28 cellular contexts compared by ENCODE assay signal in genomic region chr4:184231573-184231972, GRCh38. TPM values are rescaled to one million over a fixed set of nuclear protein-coding genes. Genes with fewer than 3 reads are reported as not detected.
DNase-seq lines count a peak whose midpoint lies in the region; ATAC-seq and TF ChIP-seq lines count a peak whose summit lies in the region.
"Had no signal": no experiment of that assay in that cellular context is flagged by ENCODE, and none has a peak within 500 bp of the region (broad histone marks: within the 10 kb centered on the region; RNA-seq: fewer than 3 reads in every experiment).

No MANE protein-coding gene starts in this region.

- peaks cover 0 to 2% of the 10 kb centered on the region in 2 donors for H3K27me3 ChIP-seq in aorta (ENCODE audit: control insufficient read depth in 1 of 2, insufficient read depth in 2 of 2, low read length in 1 of 2)
- H3K27me3 ChIP-seq: BLaER1 had no signal

- peaks cover 1% of the 10 kb centered on the region for H3K9me3 ChIP-seq in aorta (ENCODE audit: control insufficient read depth, low read length)
- H3K9me3 ChIP-seq: BLaER1, Caco-2, SK-N-SH had no signal

- peak overlapping the region; percentile 21 for H3K27ac Mint-ChIP-seq in activated naive CD8-positive, alpha-beta T cell treated with anti-CD3 and anti-CD28 coated beads for 36 hours
- no peak overlapping the region for H3K27ac Mint-ChIP-seq in activated naive CD8-positive, alpha-beta T cell treated with anti-CD3 and anti-CD28 coated beads, Interleukin-2, amount 50 U/mL, for 24 hours
- peak overlapping the region; percentile 92 to 96 for H3K27ac Mint-ChIP-seq in natural killer cell treated with Interleukin-12 subunit alpha and Interleukin-12 subunit beta and Interleukin-15 and Interleukin-18, amount 100 ng/mL, for 72 hours
- H3K27ac Mint-ChIP-seq in natural killer cell, result no peak overlapping the region
- peak overlapping the region; percentile 24 for H3K27ac Mint-ChIP-seq in activated naive CD8-positive, alpha-beta T cell treated with anti-CD3 and anti-CD28 coated beads, Interleukin-2, amount 10 ng/mL, durations not matched to agents 7 days and 5 days
- H3K27ac Mint-ChIP-seq in stimulated activated effector memory CD8-positive, alpha-beta T cell treated with anti-CD3 and anti-CD28 coated beads, Interleukin-12 subunit alpha, Interleukin-12 subunit beta, amount 100 ng/mL, for 72 hours, result peak overlapping the region; percentile 45
- H3K27ac Mint-ChIP-seq: CD8-positive, alpha-beta T cell had no signal

- 88 to 91% methylated on average over 2 of the region's 2 CpGs for WGBS in aorta, 2 donors

- H3K4me3 Mint-ChIP-seq in activated naive CD8-positive, alpha-beta T cell treated with anti-CD3 and anti-CD28 coated beads for 36 hours, result no peak overlapping the region
- H3K4me3 Mint-ChIP-seq in activated naive CD8-positive, alpha-beta T cell treated with anti-CD3 and anti-CD28 coated beads, Interleukin-2, amount 50 U/mL, for 24 hours, result no peak overlapping the region
- H3K4me3 Mint-ChIP-seq in natural killer cell treated with Interleukin-12 subunit alpha and Interleukin-12 subunit beta and Interleukin-15 and Interleukin-18, amount 100 ng/mL, for 72 hours, result no peak overlapping the region
- no peak overlapping the region for H3K4me3 Mint-ChIP-seq in natural killer cell
- no peak overlapping the region for H3K4me3 Mint-ChIP-seq in activated naive CD8-positive, alpha-beta T cell treated with anti-CD3 and anti-CD28 coated beads, Interleukin-2, amount 10 ng/mL, durations not matched to agents 7 days and 5 days
- no peak overlapping the region for H3K4me3 Mint-ChIP-seq in stimulated activated effector memory CD8-positive, alpha-beta T cell treated with anti-CD3 and anti-CD28 coated beads, Interleukin-12 subunit alpha, Interleukin-12 subunit beta, amount 100 ng/mL, for 72 hours
- H3K4me3 Mint-ChIP-seq: CD8-positive, alpha-beta T cell had no signal

- intact Hi-C loops in natural killer cell (cut with micrococcal nuclease) (no loop called here), aorta (cut with DNase I) (no loop called here)

- no peak for TF ChIP-seq CTCF in natural killer cell (IDR thresholded peaks at IDR 0.05)

- H3K36me3 ChIP-seq in aorta (ENCODE audit: control insufficient read depth in 1 of 2, insufficient read depth in 2 of 2, low read length in 1 of 2), result no peaks in the 10 kb centered on the region
- H3K36me3 ChIP-seq: BLaER1 had no signal

- peaks cover 3% of the 10 kb centered on the region for H3K36me3 Mint-ChIP-seq in activated naive CD8-positive, alpha-beta T cell treated with anti-CD3 and anti-CD28 coated beads for 36 hours
- no peaks in the 10 kb centered on the region for H3K36me3 Mint-ChIP-seq in activated naive CD8-positive, alpha-beta T cell treated with anti-CD3 and anti-CD28 coated beads, Interleukin-2, amount 50 U/mL, for 24 hours (ENCODE audit: low read depth)
- H3K36me3 Mint-ChIP-seq in natural killer cell treated with Interleukin-12 subunit alpha and Interleukin-12 subunit beta and Interleukin-15 and Interleukin-18, amount 100 ng/mL, for 72 hours, result peaks cover 11% of the 10 kb centered on the region
- H3K36me3 Mint-ChIP-seq in natural killer cell, result no peaks in the 10 kb centered on the region
- peaks cover 10% of the 10 kb centered on the region for H3K36me3 Mint-ChIP-seq in activated naive CD8-positive, alpha-beta T cell treated with anti-CD3 and anti-CD28 coated beads, Interleukin-2, amount 10 ng/mL, durations not matched to agents 7 days and 5 days
- peaks cover 7% of the 10 kb centered on the region for H3K36me3 Mint-ChIP-seq in stimulated activated effector memory CD8-positive, alpha-beta T cell treated with anti-CD3 and anti-CD28 coated beads, Interleukin-12 subunit alpha, Interleukin-12 subunit beta, amount 100 ng/mL, for 72 hours
- H3K36me3 Mint-ChIP-seq: CD8-positive, alpha-beta T cell had no signal

- no peak overlapping the region for H3K27ac ChIP-seq in aorta (ENCODE audit: low read depth in 1 of 2, low read length in 2 of 2)
- H3K27ac ChIP-seq: BLaER1, HL-60, PC-9 had no signal

- POLR2A ChIA-PET in activated naive CD8-positive, alpha-beta T cell treated with anti-CD3 and anti-CD28 coated beads, Interleukin-2, amount 10 ng/mL, durations not matched to agents 7 days and 5 days (lab: Charles Lee), result no interaction called here

- no peaks in the 10 kb centered on the region for H3K27me3 Mint-ChIP-seq in activated naive CD8-positive, alpha-beta T cell treated with anti-CD3 and anti-CD28 coated beads for 36 hours
- peaks cover 6% of the 10 kb centered on the region for H3K27me3 Mint-ChIP-seq in activated naive CD8-positive, alpha-beta T cell treated with anti-CD3 and anti-CD28 coated beads, Interleukin-2, amount 50 U/mL, for 24 hours
- peaks cover 0 to 7% of the 10 kb centered on the region in 2 donors for H3K27me3 Mint-ChIP-seq in natural killer cell treated with Interleukin-12 subunit alpha and Interleukin-12 subunit beta and Interleukin-15 and Interleukin-18, amount 100 ng/mL, for 72 hours
- H3K27me3 Mint-ChIP-seq in natural killer cell (ENCODE audit: low read depth in 2 of 2), result peaks cover 14 to 23% of the 10 kb centered on the region in 2 donors
- no peaks in the 10 kb centered on the region for H3K27me3 Mint-ChIP-seq in activated naive CD8-positive, alpha-beta T cell treated with anti-CD3 and anti-CD28 coated beads, Interleukin-2, amount 10 ng/mL, durations not matched to agents 7 days and 5 days

- no peaks in the 10 kb centered on the region for H3K4me1 ChIP-seq in aorta (ENCODE audit: control insufficient read depth in 1 of 2, insufficient read depth in 2 of 2, low read length in 2 of 2)

- H3K4me3 ChIP-seq in aorta (ENCODE audit: low read length in 2 of 2), result no peak overlapping the region
- H3K4me3 ChIP-seq: BLaER1, GM12878, PC-9 had no signal

- ATAC-seq in activated naive CD8-positive, alpha-beta T cell treated with anti-CD3 and anti-CD28 coated beads, Interleukin-2, amount 50 U/mL, for 24 hours, result no peak
- no peak for ATAC-seq in natural killer cell treated with Interleukin-12 subunit alpha and Interleukin-12 subunit beta and Interleukin-15 and Interleukin-18, amount 100 ng/mL, for 72 hours
- ATAC-seq in natural killer cell (no peak), aorta (ENCODE audit: low FRiP score) (no peak)
- no peak for ATAC-seq in activated naive CD8-positive, alpha-beta T cell treated with anti-CD3 and anti-CD28 coated beads, Interleukin-2, amount 10 ng/mL, durations not matched to agents 7 days and 5 days (ENCODE audit: low read depth)
- ATAC-seq in stimulated activated effector memory CD8-positive, alpha-beta T cell treated with anti-CD3 and anti-CD28 coated beads, Interleukin-12 subunit alpha, Interleukin-12 subunit beta, amount 100 ng/mL, for 72 hours, result no peak
- ATAC-seq: CD8-positive, alpha-beta T cell; GM12878 had no signal

- H3K9me3 Mint-ChIP-seq in activated naive CD8-positive, alpha-beta T cell treated with anti-CD3 and anti-CD28 coated beads for 36 hours, result peaks cover 3% of the 10 kb centered on the region
- no peaks in the 10 kb centered on the region for H3K9me3 Mint-ChIP-seq in activated naive CD8-positive, alpha-beta T cell treated with anti-CD3 and anti-CD28 coated beads, Interleukin-2, amount 50 U/mL, for 24 hours
- peaks cover 6% of the 10 kb centered on the region for H3K9me3 Mint-ChIP-seq in natural killer cell treated with Interleukin-12 subunit alpha and Interleukin-12 subunit beta and Interleukin-15 and Interleukin-18, amount 100 ng/mL, for 72 hours
- no peaks in the 10 kb centered on the region for H3K9me3 Mint-ChIP-seq in natural killer cell
- H3K9me3 Mint-ChIP-seq in activated naive CD8-positive, alpha-beta T cell treated with anti-CD3 and anti-CD28 coated beads, Interleukin-2, amount 10 ng/mL, durations not matched to agents 7 days and 5 days, result peaks cover 4% of the 10 kb centered on the region
- no peaks in the 10 kb centered on the region for H3K9me3 Mint-ChIP-seq in stimulated activated effector memory CD8-positive, alpha-beta T cell treated with anti-CD3 and anti-CD28 coated beads, Interleukin-12 subunit alpha, Interleukin-12 subunit beta, amount 100 ng/mL, for 72 hours
- H3K9me3 Mint-ChIP-seq: CD8-positive, alpha-beta T cell had no signal

- H3K4me1 Mint-ChIP-seq in activated naive CD8-positive, alpha-beta T cell treated with anti-CD3 and anti-CD28 coated beads for 36 hours, result peaks cover 51% of the 10 kb centered on the region
- H3K4me1 Mint-ChIP-seq in activated naive CD8-positive, alpha-beta T cell treated with anti-CD3 and anti-CD28 coated beads, Interleukin-2, amount 50 U/mL, for 24 hours, result peaks cover 55% of the 10 kb centered on the region
- H3K4me1 Mint-ChIP-seq in natural killer cell treated with Interleukin-12 subunit alpha and Interleukin-12 subunit beta and Interleukin-15 and Interleukin-18, amount 100 ng/mL, for 72 hours (ENCODE audit: low read depth in 2 of 2), result peaks cover 48 to 59% of the 10 kb centered on the region in 2 donors
- peaks cover 17 to 27% of the 10 kb centered on the region in 2 donors for H3K4me1 Mint-ChIP-seq in natural killer cell
- H3K4me1 Mint-ChIP-seq in activated naive CD8-positive, alpha-beta T cell treated with anti-CD3 and anti-CD28 coated beads, Interleukin-2, amount 10 ng/mL, durations not matched to agents 7 days and 5 days, result peaks cover 68% of the 10 kb centered on the region
- peaks cover 56% of the 10 kb centered on the region for H3K4me1 Mint-ChIP-seq in stimulated activated effector memory CD8-positive, alpha-beta T cell treated with anti-CD3 and anti-CD28 coated beads, Interleukin-12 subunit alpha, Interleukin-12 subunit beta, amount 100 ng/mL, for 72 hours

- no peak for DNase-seq in activated naive CD8-positive, alpha-beta T cell treated with anti-CD3 and anti-CD28 coated beads for 36 hours
- DNase-seq in activated naive CD8-positive, alpha-beta T cell treated with anti-CD3 and anti-CD28 coated beads, Interleukin-2, amount 50 U/mL, for 24 hours, result no peak
- DNase-seq in natural killer cell treated with Interleukin-12 subunit alpha and Interleukin-12 subunit beta and Interleukin-15 and Interleukin-18, amount 100 ng/mL, for 72 hours (ENCODE audit: low spot score), result no peak
- DNase-seq in natural killer cell (no peak), SHP77 treated with DMSO at 0.1 percent for 48 hours (lab: John Stamatoyannopoulos, UW) (no peak), aorta (no peak)
- no peak for DNase-seq in activated naive CD8-positive, alpha-beta T cell treated with anti-CD3 and anti-CD28 coated beads, Interleukin-2, amount 10 ng/mL, durations not matched to agents 7 days and 5 days
- DNase-seq in stimulated activated effector memory CD8-positive, alpha-beta T cell treated with anti-CD3 and anti-CD28 coated beads, Interleukin-12 subunit alpha, Interleukin-12 subunit beta, amount 100 ng/mL, for 72 hours (ENCODE audit: low spot score in 2 of 2), result no peak
- DNase-seq: CD8-positive, alpha-beta T cell; DMS79; EL; GDM1; Karpas-422; NCI-H1092; NCI-H1417 treated with DMSO at 0.1 percent for 48 hours; NCI-H1694 treated with DMSO at 0.1 percent for 48 hours; NCI-H2081; NCI-H2227 treated with DMSO at 0.1 percent for 48 hours; NCI-H526 treated with DMSO at 0.1 percent for 48 hours; PC-9; SHP77; SK-N-SH had no signal

RNA-seq across cellular contexts. Expression of gene ENPP6, which starts 13.9 kb away (rescaled TPM):
- under 1 TPM; 0.26 to 0.45 TPM for total RNA-seq in activated naive CD8-positive, alpha-beta T cell treated with anti-CD3 and anti-CD28 coated beads for 36 hours
- total RNA-seq in natural killer cell treated with Interleukin-12 subunit alpha and Interleukin-12 subunit beta and Interleukin-15 and Interleukin-18, amount 100 ng/mL, for 72 hours, result 1 to 10 TPM; 1.4 to 5.8 TPM
- total RNA-seq in natural killer cell, result under 1 TPM in 1 of 3 donors, not detected in 2; 0.23 TPM
- total RNA-seq in activated naive CD8-positive, alpha-beta T cell treated with anti-CD3 and anti-CD28 coated beads, Interleukin-2, amount 10 ng/mL, durations not matched to agents 7 days and 5 days, result 1 to 10 TPM in 1 of 2 experiments, under 1 TPM in 1; 0.89 to 1.5 TPM
- 1 to 10 TPM in 1 of 2 donors, under 1 TPM in 1; 0.19 to 1.8 TPM for total RNA-seq in aorta
- under 1 TPM in 1 of 2 donors, not detected in 1; 0.13 TPM for polyA plus RNA-seq in aorta
- total RNA-seq: Caco-2; CD8-positive, alpha-beta T cell; NCI-H460; PC-9; RPMI7951 had no signal
- polyA plus RNA-seq: SK-N-SH had no signal

Comparison
In these comparisons a context has a peak if more than half of its experiments do, and no peak if none do; other contexts are left out.
1. H3K27ac Mint-ChIP-seq: peak in activated naive CD8-positive, alpha-beta T cell treated with anti-CD3 and anti-CD28 coated beads for 36 hours (single experiment), natural killer cell treated with Interleukin-12 subunit alpha and Interleukin-12 subunit beta and Interleukin-15 and Interleukin-18, amount 100 ng/mL, for 72 hours (2 of 2), activated naive CD8-positive, alpha-beta T cell treated with anti-CD3 and anti-CD28 coated beads, Interleukin-2, amount 10 ng/mL, durations not matched to agents 7 days and 5 days (single experiment) and stimulated activated effector memory CD8-positive, alpha-beta T cell treated with anti-CD3 and anti-CD28 coated beads, Interleukin-12 subunit alpha, Interleukin-12 subunit beta, amount 100 ng/mL, for 72 hours (single experiment); none in activated naive CD8-positive, alpha-beta T cell treated with anti-CD3 and anti-CD28 coated beads, Interleukin-2, amount 50 U/mL, for 24 hours (single experiment) and natural killer cell (0 of 2).